Comparison of ENCODE assay signal across 2 cellular contexts in genomic region chrX:19617550-19617949, GRCh38.
TF ChIP-seq lines count a peak whose summit lies in the region.

No MANE protein-coding gene starts in this region.

TF ChIP-seq in SK-N-SH, 30 proteins besides CTCF, POLR2A, EP300 and RAD21 (continued from another document):
- TF ChIP-seq ZBTB33 (IDR thresholded peaks at IDR 0.05; ENCODE audit: borderline replicate concordance, low read depth) (no peak), FOXM1 (IDR thresholded peaks at IDR 0.05; ENCODE audit: low read depth) (no peak), TEAD4 (IDR thresholded peaks at IDR 0.05; ENCODE audit: borderline replicate concordance, insufficient read depth) (no peak), NRF1 (IDR thresholded peaks at IDR 0.05; ENCODE audit: low read depth, low read length) (no peak), USF2 (IDR thresholded peaks at IDR 0.05; ENCODE audit: borderline replicate concordance, low read depth, low read length) (no peak), NFIC (IDR thresholded peaks at IDR 0.05; ENCODE audit: borderline replicate concordance) (no peak), JUND (IDR thresholded peaks at IDR 0.05) (no peak), EZH2phosphoT487 (IDR thresholded peaks at IDR 0.05; ENCODE audit: borderline replicate concordance, low read depth) (no peak), FOSL2 (IDR thresholded peaks at IDR 0.05; ENCODE audit: borderline replicate concordance, low read depth) (no peak), RFX5 (IDR thresholded peaks at IDR 0.05; ENCODE audit: low read length) (no peak)
TF ChIP-seq in SK-N-SH: peak in this region for 0.

TF ChIP-seq in SK-N-SH treated with all-trans-retinoic acid at 6 μM for 48 hours, 23 proteins besides CTCF, POLR2A, EP300 and RAD21 (continued from another document):
- TF ChIP-seq TSHZ2 (CRISPR knock-in tag; IDR thresholded peaks at IDR 0.05) = no peak
- no peak for TF ChIP-seq PPARA (CRISPR knock-in tag; IDR thresholded peaks at IDR 0.05; ENCODE audit: borderline replicate concordance)
